8 cellular contexts compared by ENCODE assay signal in genomic region chr17:49952209-49952911, GRCh38. TPM values are rescaled to one million over a fixed set of nuclear protein-coding genes. Genes with fewer than 3 reads are reported as not detected.
DNase-seq lines count a peak whose midpoint lies in the region; ATAC-seq and TF ChIP-seq lines count a peak whose summit lies in the region.

No MANE protein-coding gene starts in this region.

- peaks cover 0 to 1% (median 0%) of the 10 kb centered on the region in 6 donors for H3K9me3 Mint-ChIP-seq in immature natural killer cell

- in situ Hi-C loops in astrocyte of the cerebellum (cut with HindIII; ENCODE audit: low sequenced_read_pairs): no loop called here

- no peak overlapping the region for H3K27ac Mint-ChIP-seq in immature natural killer cell

- no peak overlapping the region for H3K4me3 ChIP-seq in astrocyte of the cerebellum (ENCODE audit: low read depth, low read length)

- no peaks in the 10 kb centered on the region for H3K36me3 Mint-ChIP-seq in immature natural killer cell

- H3K27me3 Mint-ChIP-seq in immature natural killer cell (ENCODE audit: low read depth in 3 of 3): peaks cover 9 to 18% (median 18%) of the 10 kb centered on the region in 3 donors

- H3K4me1 Mint-ChIP-seq in immature natural killer cell: no peaks in the 10 kb centered on the region

- peak; percentile 39 for DNase-seq in NK-92 treated with Interleukin-12 subunit alpha and Interleukin-12 subunit beta, amount 100 ng/mL, for 24 hours (lab: John Stamatoyannopoulos, UW)
- DNase-seq in NK-92 (lab: John Stamatoyannopoulos, UW; ENCODE audit: unreplicated experiment) (no peak), NCI-H146 (lab: John Stamatoyannopoulos, UW) (peak; percentile 65), T-helper 9 cell (peak; percentile 77), astrocyte of the cerebellum (ENCODE audit: low read depth) (peak; percentile 33), immature natural killer cell (peak; percentile 59 to 63 (median 59))
- peak; percentile 50 to 79 (median 69) for DNase-seq in stimulated activated CD4-positive, alpha-beta T cell treated with anti-CD3 and anti-CD28 coated beads, Interleukin-1b, Interleukin-23, amount 100 ng/mL, for 24 hours (ENCODE audit: low read depth in 4 of 4, low spot score in 1 of 4)

- TF ChIP-seq CTCF in astrocyte of the cerebellum (IDR thresholded peaks at IDR 0.05; ENCODE audit: low read depth, low read length, missing control alignments): peak; percentile 95

- no peak overlapping the region for H3K4me3 Mint-ChIP-seq in immature natural killer cell

- ATAC-seq in GM21825 (IDR thresholded peaks at IDR 0.05; ENCODE audit: unreplicated experiment): no peak

RNA-seq across cellular contexts. Expression of gene DLX4, which starts 16.6 kb away (rescaled TPM):
- polyA plus RNA-seq in immature natural killer cell: under 1 TPM in 2 of 3 donors, not detected in 1; 0.19 to 0.32 TPM

RNA-seq across cellular contexts. Expression of gene DLX3, which starts 42.7 kb away (rescaled TPM):
- polyA plus RNA-seq in immature natural killer cell: not detected
